ENCODE assay signal across 8 cellular contexts in the genomic region with DNA sequence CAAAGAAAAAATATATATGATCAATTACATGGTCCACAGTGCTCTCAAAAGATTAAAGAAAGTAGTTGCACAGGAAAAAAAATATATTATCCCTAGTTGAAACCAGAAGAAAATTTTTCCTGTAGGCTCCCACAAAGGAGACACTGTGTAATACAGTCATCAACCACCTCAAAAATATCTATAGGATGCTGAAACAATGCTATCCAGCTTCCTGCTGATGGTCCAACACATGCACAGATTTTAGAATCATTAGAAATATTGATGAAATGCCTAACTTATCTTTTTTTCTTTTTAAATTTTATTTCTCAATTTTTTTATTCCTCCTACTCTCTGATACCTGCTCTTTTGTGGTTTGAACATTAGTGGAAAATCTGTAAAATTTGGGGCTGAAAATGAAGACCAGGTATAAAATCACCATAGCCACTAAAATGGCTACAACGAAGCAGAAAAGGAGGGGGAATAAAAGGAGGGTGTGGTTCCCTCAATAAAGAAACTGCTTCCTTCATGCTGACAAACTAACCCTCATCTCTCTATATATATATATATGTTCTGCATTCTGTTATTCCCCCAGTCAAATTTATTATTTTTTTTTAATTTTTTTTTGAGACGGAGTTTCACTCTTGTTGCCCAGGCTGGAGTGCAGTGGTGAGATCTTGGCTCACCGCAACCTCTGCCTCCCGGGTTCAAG.
"Had no signal": no experiment of that assay in that cellular context is flagged by ENCODE, and none has a peak within 500 bp of the region (broad histone marks: within the 10 kb centered on the region; RNA-seq: fewer than 3 reads in every experiment).

No MANE protein-coding gene starts in this region.

- H3K9me3 ChIP-seq: HAP-1 had no signal

- H3K4me3 ChIP-seq: GM23248, HAP-1 had no signal

- H3K36me3 ChIP-seq: HAP-1 had no signal

- DNase-seq: GM23248, GOT3, H7, IMR-90, KBM-7 had no signal

- H3K27ac ChIP-seq: GM23248, KMS-11 had no signal

- ATAC-seq: HCT116 had no signal

- H3K9ac ChIP-seq: GM23248, KMS-11 had no signal
